Comparison of ENCODE assay signal across 3 cellular contexts in the genomic region with DNA sequence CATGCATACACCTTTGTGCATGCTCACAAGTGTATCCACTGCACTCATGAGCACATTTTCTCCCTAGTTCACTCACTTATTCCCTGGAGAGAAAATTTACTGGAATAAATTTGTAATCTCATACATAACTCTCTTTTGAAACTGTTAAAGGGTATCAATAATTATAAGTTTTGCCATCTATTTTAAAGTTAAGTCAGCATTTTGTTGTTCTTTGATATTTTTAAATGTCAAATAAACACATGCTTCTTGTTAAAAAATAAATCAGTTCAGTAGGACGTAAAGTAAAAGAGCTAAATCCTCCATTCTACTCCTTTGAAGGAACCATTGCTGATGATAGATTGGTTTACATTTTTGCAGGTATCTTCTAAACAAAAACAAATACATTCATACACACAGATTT.
A peak's percentile ranks its signal among the peaks of the same experiment; 100 is the strongest.
TF ChIP-seq lines count a peak whose summit lies in the region.

No MANE protein-coding gene starts in this region.

TF ChIP-seq in HepG2, 621 proteins besides CTCF, POLR2A, EP300 and RAD21:
- TF ChIP-seq SKI (IDR thresholded peaks at IDR 0.05; ENCODE audit: partially characterized antibody) = no peak
- TF ChIP-seq SMARCC2 (IDR thresholded peaks at IDR 0.05) = no peak
- TF ChIP-seq MAFF (IDR thresholded peaks at IDR 0.05; ENCODE audit: low read depth, low read length) = peak; percentile 42; the same call in 1 of the 2 replicates
- peak in 1 of 2 experiments; percentile 53; a peak in 3 of 4 replicates for TF ChIP-seq MAFK (conservative IDR thresholded peaks at IDR 0.05 in 1 of 2, IDR thresholded peaks at IDR 0.05 in 1 of 2; ENCODE audit: low read length in 2 of 2)
- TF ChIP-seq ZNF558 (CRISPR knock-in tag; IDR thresholded peaks at IDR 0.05; ENCODE audit: borderline replicate concordance) = no peak
- TF ChIP-seq ZNF574 (CRISPR knock-in tag; IDR thresholded peaks at IDR 0.05) = no peak
- no peak for TF ChIP-seq NFKBIZ (CRISPR knock-in tag; IDR thresholded peaks at IDR 0.05)
- TF ChIP-seq EZH2 (conservative IDR thresholded peaks at IDR 0.05; ENCODE audit: low read depth, low read length) = no peak
- no peak for TF ChIP-seq ZNF225 (CRISPR knock-in tag; IDR thresholded peaks at IDR 0.05)
- no peak for TF ChIP-seq ZNF180 (CRISPR knock-in tag; IDR thresholded peaks at IDR 0.05; ENCODE audit: borderline replicate concordance, low read depth)

TF ChIP-seq in GM23338, 12 proteins besides CTCF, POLR2A, EP300 and RAD21:
- no peak for TF ChIP-seq POLR2AphosphoS5 (IDR thresholded peaks at IDR 0.05; ENCODE audit: low read depth)
- TF ChIP-seq, protein P1, sequence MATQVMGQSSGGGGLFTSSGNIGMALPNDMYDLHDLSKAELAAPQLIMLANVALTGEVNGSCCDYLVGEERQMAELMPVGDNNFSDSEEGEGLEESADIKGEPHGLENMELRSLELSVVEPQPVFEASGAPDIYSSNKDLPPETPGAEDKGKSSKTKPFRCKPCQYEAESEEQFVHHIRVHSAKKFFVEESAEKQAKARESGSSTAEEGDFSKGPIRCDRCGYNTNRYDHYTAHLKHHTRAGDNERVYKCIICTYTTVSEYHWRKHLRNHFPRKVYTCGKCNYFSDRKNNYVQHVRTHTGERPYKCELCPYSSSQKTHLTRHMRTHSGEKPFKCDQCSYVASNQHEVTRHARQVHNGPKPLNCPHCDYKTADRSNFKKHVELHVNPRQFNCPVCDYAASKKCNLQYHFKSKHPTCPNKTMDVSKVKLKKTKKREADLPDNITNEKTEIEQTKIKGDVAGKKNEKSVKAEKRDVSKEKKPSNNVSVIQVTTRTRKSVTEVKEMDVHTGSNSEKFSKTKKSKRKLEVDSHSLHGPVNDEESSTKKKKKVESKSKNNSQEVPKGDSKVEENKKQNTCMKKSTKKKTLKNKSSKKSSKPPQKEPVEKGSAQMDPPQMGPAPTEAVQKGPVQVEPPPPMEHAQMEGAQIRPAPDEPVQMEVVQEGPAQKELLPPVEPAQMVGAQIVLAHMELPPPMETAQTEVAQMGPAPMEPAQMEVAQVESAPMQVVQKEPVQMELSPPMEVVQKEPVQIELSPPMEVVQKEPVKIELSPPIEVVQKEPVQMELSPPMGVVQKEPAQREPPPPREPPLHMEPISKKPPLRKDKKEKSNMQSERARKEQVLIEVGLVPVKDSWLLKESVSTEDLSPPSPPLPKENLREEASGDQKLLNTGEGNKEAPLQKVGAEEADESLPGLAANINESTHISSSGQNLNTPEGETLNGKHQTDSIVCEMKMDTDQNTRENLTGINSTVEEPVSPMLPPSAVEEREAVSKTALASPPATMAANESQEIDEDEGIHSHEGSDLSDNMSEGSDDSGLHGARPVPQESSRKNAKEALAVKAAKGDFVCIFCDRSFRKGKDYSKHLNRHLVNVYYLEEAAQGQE (IDR thresholded peaks at IDR 0.05; ENCODE audit: unreplicated experiment) = no peak
- TF ChIP-seq ZNF462 (CRISPR knock-in tag; IDR thresholded peaks at IDR 0.05) = no peak
- TF ChIP-seq NANOG (IDR thresholded peaks at IDR 0.05; ENCODE audit: borderline replicate concordance) = no peak
- no peak for TF ChIP-seq EZH2phosphoT487 (IDR thresholded peaks at IDR 0.05; ENCODE audit: unreplicated experiment)
- TF ChIP-seq ZNF114 (CRISPR knock-in tag; IDR thresholded peaks at IDR 0.05) = no peak

TF ChIP-seq in K562, 482 proteins besides CTCF, POLR2A, EP300 and RAD21:
- no peak for TF ChIP-seq MCM3 (IDR thresholded peaks at IDR 0.05)
- peak; percentile 26; the same call in 1 of the 2 replicates for TF ChIP-seq C11orf30 (IDR thresholded peaks at IDR 0.05; ENCODE audit: low read depth)
- no peak for TF ChIP-seq GABPB2 (CRISPR knock-in tag; conservative IDR thresholded peaks at IDR 0.05)
- TF ChIP-seq ZNF174 (CRISPR knock-in tag; IDR thresholded peaks at IDR 0.05) = no peak
- TF ChIP-seq THRA (IDR thresholded peaks at IDR 0.05) = no peak
- peak; percentile 59 for TF ChIP-seq ZNF316 (IDR thresholded peaks at IDR 0.05)
